ENCODE assay signal across 8 cellular contexts in the genomic region with DNA sequence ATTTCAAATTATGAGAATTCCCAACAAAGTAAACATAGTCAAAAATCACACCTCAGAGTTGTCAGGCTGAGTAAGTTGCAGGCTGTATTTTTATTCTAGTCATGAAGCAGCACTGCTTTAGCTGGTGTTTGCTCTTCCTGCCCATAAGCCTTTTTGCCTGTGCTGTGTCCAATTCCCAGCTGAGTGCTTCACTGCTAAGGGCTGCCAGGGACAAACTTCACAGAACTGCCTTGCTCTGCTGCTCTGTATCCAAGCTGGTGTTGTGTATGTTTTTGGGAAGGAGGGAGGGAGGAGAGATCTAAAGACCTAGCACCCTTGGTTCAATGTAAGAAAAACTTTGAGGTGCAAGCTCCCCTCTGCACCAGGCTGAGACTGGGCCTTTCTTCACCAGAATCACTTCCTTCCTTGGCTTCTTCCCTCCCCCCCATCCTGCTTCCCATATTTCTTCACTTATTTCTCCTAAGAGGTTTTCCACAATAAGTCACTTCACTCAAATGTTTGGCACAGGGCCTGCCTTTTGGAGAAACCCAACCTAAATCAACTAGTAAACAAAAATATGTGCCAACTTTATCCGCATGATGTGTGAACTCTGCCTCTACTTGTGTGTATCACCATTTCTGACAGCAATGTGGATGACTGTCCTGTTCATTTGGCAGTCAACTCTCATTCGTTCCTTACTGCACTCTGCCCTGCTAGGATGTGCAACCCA.
A peak's percentile ranks its signal among the peaks of the same experiment; 100 is the strongest.
DNase-seq lines count a peak whose midpoint lies in the region; ATAC-seq and TF ChIP-seq lines count a peak whose summit lies in the region.

No MANE protein-coding gene starts in this region.

- intact Hi-C loops in transverse colon (cut with DNase I; ENCODE audit: low total_unique reads): no loop called here

- ATAC-seq in activated T-cell treated with anti-CD3 and anti-CD28 coated beads, Interleukin-2, amount 50 U/mL, for 72 hours (replicated peaks in 1 of 2): no peak
- no peak for ATAC-seq in activated naive CD8-positive, alpha-beta T cell treated with anti-CD3 and anti-CD28 coated beads, Interleukin-2, amount 10 ng/mL, durations not matched to agents 7 days and 5 days (ENCODE audit: low read depth)
- no peak for ATAC-seq in GM21526 (IDR thresholded peaks at IDR 0.05; ENCODE audit: low FRiP score, unreplicated experiment)

- TF ChIP-seq CTCF in transverse colon (IDR thresholded peaks at IDR 0.05): no peak

- peaks cover 0 to 2% of the 10 kb centered on the region in 2 donors for H3K9me3 Mint-ChIP-seq in activated T-cell treated with anti-CD3 and anti-CD28 coated beads, Interleukin-2, amount 50 U/mL, for 72 hours
- no peaks in the 10 kb centered on the region for H3K9me3 Mint-ChIP-seq in activated naive CD8-positive, alpha-beta T cell treated with anti-CD3 and anti-CD28 coated beads, Interleukin-2, amount 10 ng/mL, durations not matched to agents 7 days and 5 days

- H3K4me3 ChIP-seq in transverse colon: no peak overlapping the region

- H3K27me3 ChIP-seq in layer of hippocampus (ENCODE audit: control insufficient read depth, insufficient read depth, low read length) (no peaks in the 10 kb centered on the region), transverse colon (no peaks in the 10 kb centered on the region)

- H3K4me1 ChIP-seq in transverse colon: peaks cover 5 to 21% (median 14%) of the 10 kb centered on the region in 4 donors

- TF ChIP-seq EP300 in transverse colon (IDR thresholded peaks at IDR 0.05; ENCODE audit: low read depth): no peak

- peaks cover 0 to 30% (median 6%) of the 10 kb centered on the region in 4 donors for H3K36me3 ChIP-seq in transverse colon

- no peak for DNase-seq in activated T-cell treated with anti-CD3 and anti-CD28 coated beads, Interleukin-2, amount 50 U/mL, for 72 hours
- DNase-seq in activated T-cell treated with anti-CD3 and anti-CD28 coated beads for 4 hours: no peak
- DNase-seq in activated naive CD8-positive, alpha-beta T cell treated with anti-CD3 and anti-CD28 coated beads, Interleukin-2, amount 10 ng/mL, durations not matched to agents 7 days and 5 days: no peak
- DNase-seq in transverse colon: no peak
- no peak for DNase-seq in NCI-H1694 treated with DMSO at 0.1 percent for 48 hours (lab: John Stamatoyannopoulos, UW)
- DNase-seq in ACHN: no peak

- peak overlapping the region; percentile 42 for H3K27ac Mint-ChIP-seq in activated T-cell treated with anti-CD3 and anti-CD28 coated beads, Interleukin-2, amount 50 U/mL, for 72 hours
- H3K27ac Mint-ChIP-seq in activated naive CD8-positive, alpha-beta T cell treated with anti-CD3 and anti-CD28 coated beads, Interleukin-2, amount 10 ng/mL, durations not matched to agents 7 days and 5 days: peak overlapping the region; percentile 63

- no peak for TF ChIP-seq POLR2A in transverse colon (IDR thresholded peaks at IDR 0.05)

- H3K9me3 ChIP-seq in transverse colon: no peaks in the 10 kb centered on the region

- H3K27ac ChIP-seq in layer of hippocampus (ENCODE audit: low read depth, low read length): peak overlapping the region; percentile 24
- peak overlapping the region; percentile 19 to 70 (median 56) for H3K27ac ChIP-seq in transverse colon

- peaks cover 40% of the 10 kb centered on the region for H3K4me1 Mint-ChIP-seq in activated T-cell treated with anti-CD3 and anti-CD28 coated beads, Interleukin-2, amount 50 U/mL, for 72 hours (ENCODE audit: low read depth)
- peaks cover 12% of the 10 kb centered on the region for H3K4me1 Mint-ChIP-seq in activated naive CD8-positive, alpha-beta T cell treated with anti-CD3 and anti-CD28 coated beads, Interleukin-2, amount 10 ng/mL, durations not matched to agents 7 days and 5 days

- peaks cover 9 to 56% of the 10 kb centered on the region in 2 donors for H3K36me3 Mint-ChIP-seq in activated T-cell treated with anti-CD3 and anti-CD28 coated beads, Interleukin-2, amount 50 U/mL, for 72 hours (ENCODE audit: insufficient read depth in 2 of 2)
- peaks cover 56% of the 10 kb centered on the region for H3K36me3 Mint-ChIP-seq in activated naive CD8-positive, alpha-beta T cell treated with anti-CD3 and anti-CD28 coated beads, Interleukin-2, amount 10 ng/mL, durations not matched to agents 7 days and 5 days

- H3K4me3 Mint-ChIP-seq in activated T-cell treated with anti-CD3 and anti-CD28 coated beads, Interleukin-2, amount 50 U/mL, for 72 hours: no peak overlapping the region
- H3K4me3 Mint-ChIP-seq in activated naive CD8-positive, alpha-beta T cell treated with anti-CD3 and anti-CD28 coated beads, Interleukin-2, amount 10 ng/mL, durations not matched to agents 7 days and 5 days: no peak overlapping the region

- WGBS in transverse colon (ENCODE audit: low coverage in 1 of 2), 2 donors: 83% methylated on average over 2 of the region's 2 CpGs; no CpG with 5 or more reads in 1 of the 2 donors

- H3K27me3 Mint-ChIP-seq in activated T-cell treated with anti-CD3 and anti-CD28 coated beads, Interleukin-2, amount 50 U/mL, for 72 hours (ENCODE audit: low read depth): no peaks in the 10 kb centered on the region
- no peaks in the 10 kb centered on the region for H3K27me3 Mint-ChIP-seq in activated naive CD8-positive, alpha-beta T cell treated with anti-CD3 and anti-CD28 coated beads, Interleukin-2, amount 10 ng/mL, durations not matched to agents 7 days and 5 days

- in situ Hi-C loops in transverse colon (cut with MboI; ENCODE audit: low pct_ligation_motif_present in 1 of 4, low pct_unique_long_range_greater_than_20kb in 1 of 4, low sequenced_read_pairs in 3 of 4): loop anchor here in 1 of 4 donors (25.0 kb wide), 2 partner anchors 746 to 1296 kb away; no protein-coding TSS in a partner anchor
- in situ Hi-C loops in ACHN (cut with HindIII; ENCODE audit: low pct_ligation_motif_present, low pct_unique_long_range_greater_than_20kb, low sequenced_read_pairs): no loop called here

- POLR2A ChIA-PET in activated naive CD8-positive, alpha-beta T cell treated with anti-CD3 and anti-CD28 coated beads, Interleukin-2, amount 10 ng/mL, durations not matched to agents 7 days and 5 days (lab: Charles Lee): no interaction called here
